1 cellular context compared by ENCODE assay signal in the genomic region with DNA sequence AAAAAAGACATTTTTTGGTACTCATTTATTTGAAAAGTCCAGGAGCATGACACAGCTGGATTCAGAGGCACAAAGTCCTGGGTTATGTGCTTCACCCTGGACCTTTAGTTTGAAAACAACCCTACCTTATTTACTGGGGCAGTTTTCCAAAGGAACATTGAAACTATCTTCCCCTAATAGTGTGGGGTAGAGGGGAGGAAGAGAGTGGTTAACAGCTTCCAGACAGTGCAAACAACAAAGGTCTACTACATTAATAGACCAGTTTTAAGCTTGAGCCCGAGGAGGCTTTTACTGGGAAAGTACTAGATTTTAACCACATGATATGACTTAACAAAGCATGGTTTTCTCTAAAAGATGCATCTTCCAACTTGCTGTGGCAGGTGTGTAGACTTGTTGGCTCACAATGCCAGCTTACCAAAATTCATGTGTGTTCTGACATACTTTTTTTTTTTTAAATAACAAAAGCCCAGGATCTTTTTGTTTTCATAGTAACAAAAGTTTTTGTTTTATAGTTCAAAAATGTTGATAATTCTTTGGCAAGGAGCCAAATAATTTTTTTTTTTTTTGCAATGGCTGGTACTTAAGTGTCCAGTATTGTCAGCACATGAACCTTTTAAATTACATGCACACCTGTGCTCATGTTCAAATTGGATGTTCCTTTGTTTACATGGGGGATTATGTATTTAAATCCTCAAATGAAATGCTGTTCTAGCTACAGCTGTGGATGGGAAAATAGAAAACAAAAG.
TF ChIP-seq lines count a peak whose summit lies in the region.

No MANE protein-coding gene starts in this region.

TF ChIP-seq in K562, 482 proteins besides CTCF, POLR2A, EP300 and RAD21 (continued from another document):
- TF ChIP-seq MLLT1 (IDR thresholded peaks at IDR 0.05) (no peak), HEY1 (CRISPR knock-in tag; IDR thresholded peaks at IDR 0.05; ENCODE audit: borderline replicate concordance) (no peak), RBM39 (optimal IDR thresholded peaks at IDR 0.05; ENCODE audit: low read depth, low read length) (no peak), ZSCAN29 (IDR thresholded peaks at IDR 0.05) (no peak), SOX6 (IDR thresholded peaks at IDR 0.05) (no peak)
TF ChIP-seq in K562: peak in this region for 10.
